8 cellular contexts compared by ENCODE assay signal in the genomic region with DNA sequence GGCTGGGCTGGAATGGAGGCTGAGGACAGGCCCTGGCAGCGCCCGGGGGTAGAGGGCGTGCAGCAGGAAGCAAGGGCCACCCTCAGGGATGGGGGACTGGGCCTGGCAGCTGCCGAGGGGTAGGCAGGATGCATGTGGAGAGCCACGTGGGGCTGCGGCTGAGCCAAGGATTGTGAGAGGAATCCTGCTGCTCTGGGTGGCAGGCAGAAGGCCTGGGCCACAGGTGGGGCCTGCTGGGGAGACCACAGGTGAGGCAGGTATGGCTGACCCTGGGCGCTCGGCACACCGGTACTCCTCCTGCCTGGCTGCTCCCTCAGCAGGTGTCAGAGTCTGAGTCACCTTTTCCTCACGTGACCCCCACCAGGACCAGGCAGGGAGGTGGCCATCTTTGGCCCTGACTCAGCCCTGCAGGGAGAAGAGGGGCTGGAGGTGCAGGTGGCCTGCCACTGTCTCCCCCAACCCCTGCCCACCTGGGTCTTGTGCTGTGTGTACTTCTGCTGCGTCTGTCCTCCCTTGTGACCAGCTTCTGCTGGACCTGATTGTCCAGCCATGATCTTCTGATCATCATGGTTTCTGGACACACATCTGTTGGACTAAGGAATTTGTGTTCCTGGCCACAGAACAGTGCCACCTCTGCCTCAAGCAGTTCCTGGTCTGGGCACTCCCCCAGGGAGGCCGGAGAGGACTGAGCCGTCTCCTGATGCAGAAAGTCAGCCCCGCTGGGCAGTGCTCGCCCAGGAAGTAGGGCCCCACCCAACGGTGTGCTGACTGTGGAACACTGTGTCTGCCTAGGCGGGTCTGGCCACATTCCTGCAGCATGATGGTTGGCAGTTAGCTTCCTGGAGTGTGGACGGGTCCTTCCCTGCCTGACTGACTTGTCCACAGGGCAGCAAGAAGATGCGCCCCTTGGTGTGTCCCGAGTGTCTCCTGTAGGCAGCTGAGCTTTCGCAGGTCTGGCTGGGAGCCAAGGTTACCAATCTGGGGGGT. TPM values are rescaled to one million over a fixed set of nuclear protein-coding genes. Genes with fewer than 3 reads are reported as not detected.
DNase-seq lines count a peak whose midpoint lies in the region; ATAC-seq, FAIRE-seq and TF ChIP-seq lines count a peak whose summit lies in the region.

No MANE protein-coding gene starts in this region.

- no peaks in the 10 kb centered on the region for H3K36me3 Mint-ChIP-seq in nephron (ENCODE audit: low read depth)

- H3K9me3 Mint-ChIP-seq in nephron, result no peaks in the 10 kb centered on the region

- H3K9me3 ChIP-seq in SK-N-SH, result no peaks in the 10 kb centered on the region
- H3K9me3 ChIP-seq in endocrine pancreas (ENCODE audit: control insufficient read depth, low read length), result no peaks in the 10 kb centered on the region

- peaks cover 4% of the 10 kb centered on the region for H3K27me3 Mint-ChIP-seq in nephron (ENCODE audit: low read depth)

- peak overlapping the region; percentile 51 for H3K4me2 ChIP-seq in SK-N-SH

- FAIRE-seq in H54 (lab: Jason Lieb, UNC), result peak; percentile 97

- no peak overlapping the region for H2AFZ ChIP-seq in SK-N-SH (ENCODE audit: low read depth)

- peaks cover 8% of the 10 kb centered on the region for H3K4me1 Mint-ChIP-seq in nephron

- TF ChIP-seq POLR2A in H54 (IDR thresholded peaks at IDR 0.05; ENCODE audit: low read depth, low read length), result peak; percentile 53

- TF ChIP-seq RAD21 in SK-N-SH (IDR thresholded peaks at IDR 0.05; ENCODE audit: low read length), result no peak

- CTCF ChIA-PET in SK-N-SH (lab: Yijun Ruan, JAX), result no interaction called here

- H3K9me2 ChIP-seq in SK-N-SH, result no peaks in the 10 kb centered on the region

- H3K9ac ChIP-seq in SK-N-SH (peak overlapping the region; percentile 49; the same call in 1 of the 2 replicates), endocrine pancreas (ENCODE audit: control insufficient read depth, insufficient read depth, low read length) (peak overlapping the region; percentile 50)

- H3F3A ChIP-seq in SK-N-SH (replicated peaks; ENCODE audit: insufficient read depth), result peaks cover 8% of the 10 kb centered on the region

- H3K36me3 ChIP-seq in SK-N-SH (replicated peaks in 1 of 2; ENCODE audit: control insufficient read depth in 1 of 2, insufficient read depth in 2 of 2, low read length in 1 of 2) (peaks cover 3 to 24% of the 10 kb centered on the region in 2 experiments), endocrine pancreas (ENCODE audit: control insufficient read depth, insufficient read depth, low read length) (no peaks in the 10 kb centered on the region)

- H3K27me3 ChIP-seq in SK-N-SH (ENCODE audit: insufficient read depth) (no peaks in the 10 kb centered on the region), endocrine pancreas (ENCODE audit: control insufficient read depth, insufficient read depth, low read length) (no peaks in the 10 kb centered on the region)

- H3K4me3 Mint-ChIP-seq in nephron, result no peak overlapping the region

- POLR2A ChIA-PET in SK-N-SH (lab: Yijun Ruan, JAX), result no interaction called here

- peak; percentile 100 for DNase-seq in H54 (ENCODE audit: insufficient read length, low spot score)
- DNase-seq in SK-N-SH, result peak; percentile 36
- DNase-seq in NCI-H524 (lab: John Stamatoyannopoulos, UW), result no peak

- TF ChIP-seq CTCF in 22Rv1 (IDR thresholded peaks at IDR 0.05) (no peak), SK-N-SH (IDR thresholded peaks at IDR 0.05) (no peak), nephron (IDR thresholded peaks at IDR 0.05; ENCODE audit: unreplicated experiment in 3 of 3) (no peak)

- H3K4me1 ChIP-seq in SK-N-SH (ENCODE audit: control insufficient read depth in 1 of 2, insufficient read depth in 2 of 2, low read depth in 1 of 2, low read length in 1 of 2) (peaks cover 16 to 18% of the 10 kb centered on the region in 2 experiments; a peak in 3 of 4 replicates), endocrine pancreas (ENCODE audit: control insufficient read depth, insufficient read depth, low read length) (no peaks in the 10 kb centered on the region)

- peak overlapping the region in 2 of 3 experiments; percentile 37 to 61 for H3K27ac Mint-ChIP-seq in nephron

- peak overlapping the region; percentile 100 for H3K27ac ChIP-seq in 22Rv1
- peak overlapping the region; percentile 40 to 60 for H3K27ac ChIP-seq in SK-N-SH (ENCODE audit: low read depth in 2 of 2, low read length in 1 of 2)

- H3K4me3 ChIP-seq in SK-N-SH (ENCODE audit: low read depth in 2 of 2, low read length in 1 of 2) (no peak overlapping the region), endocrine pancreas (ENCODE audit: control insufficient read depth, insufficient read depth, low read length) (no peak overlapping the region)

- 54% methylated on average over 14 of the region's 21 CpGs for WGBS in SK-N-SH (ENCODE audit: low lambda C conversion rate)

- ATAC-seq in HG02642 (IDR thresholded peaks at IDR 0.05; ENCODE audit: poor library complexity, unreplicated experiment), result no peak
- ATAC-seq in HG02938 (IDR thresholded peaks at IDR 0.05; ENCODE audit: unreplicated experiment), result no peak

- no peak for TF ChIP-seq EP300 in SK-N-SH (IDR thresholded peaks at IDR 0.05; ENCODE audit: borderline replicate concordance in 1 of 2, low read depth in 1 of 2, low read length in 1 of 2)

- peaks cover 62% of the 10 kb centered on the region for H3K79me2 ChIP-seq in SK-N-SH (ENCODE audit: insufficient read depth)

- H4K20me1 ChIP-seq in SK-N-SH (ENCODE audit: insufficient read depth), result no peaks in the 10 kb centered on the region; the same call in 1 of the 2 replicates

TF ChIP-seq in SK-N-SH, 30 proteins besides CTCF, POLR2A, EP300 and RAD21 (continues in another document):
- TF ChIP-seq REST (IDR thresholded peaks at IDR 0.05; ENCODE audit: low read depth, low read length) (no peak), YY1 (IDR thresholded peaks at IDR 0.05; ENCODE audit: low read depth) (no peak), RCOR1 (IDR thresholded peaks at IDR 0.05; ENCODE audit: low read length) (no peak), ZBTB33 (IDR thresholded peaks at IDR 0.05; ENCODE audit: borderline replicate concordance, low read depth) (no peak), ELF1 (IDR thresholded peaks at IDR 0.05) (peak; percentile 69; the same call in 1 of the 2 replicates), MXI1 (IDR thresholded peaks at IDR 0.05; ENCODE audit: low read depth, low read length) (no peak)
- TF ChIP-seq, protein P1, sequence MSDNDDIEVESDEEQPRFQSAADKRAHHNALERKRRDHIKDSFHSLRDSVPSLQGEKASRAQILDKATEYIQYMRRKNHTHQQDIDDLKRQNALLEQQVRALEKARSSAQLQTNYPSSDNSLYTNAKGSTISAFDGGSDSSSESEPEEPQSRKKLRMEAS (IDR thresholded peaks at IDR 0.05; ENCODE audit: low read depth), result peak; percentile 59; the same call in 1 of the 2 replicates

RNA-seq across cellular contexts. Expression of gene ARRDC1, which starts 6.4 kb away (rescaled TPM):
- polyA plus RNA-seq in SK-N-SH (2012; rRNA removed), result 49.7 and 54.8 TPM in 2 replicates
- polyA plus RNA-seq in SK-N-SH (2012; cell fraction: cytosol; rRNA removed), result 16.9 and 27.5 TPM in 2 replicates
- polyA plus RNA-seq in SK-N-SH (2012; cell fraction: nucleus; rRNA removed), result 230 and 242 TPM in 2 replicates

RNA-seq across cellular contexts. Expression of gene EHMT1, which starts 6.9 kb away (rescaled TPM):
- polyA plus RNA-seq in SK-N-SH (2012; rRNA removed), result 38.3 and 39.5 TPM in 2 replicates
- 21.7 and 29.5 TPM in 2 replicates for polyA plus RNA-seq in SK-N-SH (2012; cell fraction: cytosol; rRNA removed)
- polyA plus RNA-seq in SK-N-SH (2012; cell fraction: nucleus; rRNA removed), result 140 and 184 TPM in 2 replicates

RNA-seq across cellular contexts. Expression of gene ZMYND19, which starts 21.6 kb away (rescaled TPM):
- polyA plus RNA-seq in SK-N-SH (2012; rRNA removed), result 39.3 and 43.1 TPM in 2 replicates
- polyA plus RNA-seq in SK-N-SH (2012; cell fraction: cytosol; rRNA removed), result 26.8 and 33.2 TPM in 2 replicates
- 68.6 and 77.5 TPM in 2 replicates for polyA plus RNA-seq in SK-N-SH (2012; cell fraction: nucleus; rRNA removed)

RNA-seq across cellular contexts. Expression of gene DPH7, which starts 33.2 kb away (rescaled TPM):
- 59.9 and 84.3 TPM in 2 replicates for polyA plus RNA-seq in SK-N-SH (2012; rRNA removed)
- 19.4 and 28.3 TPM in 2 replicates for polyA plus RNA-seq in SK-N-SH (2012; cell fraction: cytosol; rRNA removed)
- 390 and 417 TPM in 2 replicates for polyA plus RNA-seq in SK-N-SH (2012; cell fraction: nucleus; rRNA removed)

Comparison
In these comparisons a context has a peak if more than half of its experiments do, and no peak if none do; other contexts are left out.
1. DNase-seq: peak in H54 (single experiment) and SK-N-SH (single experiment); none in NCI-H524 (0 of 2).